12 cellular contexts compared by ENCODE assay signal in the genomic region with DNA sequence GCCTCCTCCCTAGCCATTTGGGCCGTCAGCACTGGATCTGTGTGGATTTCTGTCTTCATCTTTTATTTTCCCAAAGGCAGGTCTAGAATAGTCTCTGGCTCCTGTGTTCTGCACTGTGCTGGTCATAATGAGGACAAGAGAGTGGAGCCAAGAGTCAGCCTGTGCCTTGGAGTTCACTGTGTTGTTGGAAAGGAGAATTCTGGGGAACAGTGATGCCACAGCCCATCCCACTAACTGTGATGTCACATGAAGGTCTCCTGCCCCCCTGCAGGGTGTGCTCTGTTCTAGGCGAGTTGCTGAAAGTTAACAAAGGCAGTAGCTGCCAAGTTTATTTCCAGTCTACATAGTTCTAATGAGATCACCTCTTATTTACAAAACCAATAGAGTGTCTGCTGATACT.
A peak's percentile ranks its signal among the peaks of the same experiment; 100 is the strongest.
DNase-seq lines count a peak whose midpoint lies in the region; ATAC-seq and TF ChIP-seq lines count a peak whose summit lies in the region.
"Had no signal": no experiment of that assay in that cellular context is flagged by ENCODE, and none has a peak within 500 bp of the region (broad histone marks: within the 10 kb centered on the region; RNA-seq: fewer than 3 reads in every experiment).

No MANE protein-coding gene starts in this region.

- no peak for ATAC-seq in HG03135 (IDR thresholded peaks at IDR 0.05; ENCODE audit: unreplicated experiment)
- ATAC-seq: stimulated activated naive CD8-positive, alpha-beta T cell treated with anti-CD3 and anti-CD28 coated beads, Interleukin-15, amount 100 ng/mL, for 72 hours; T-helper 17 cell had no signal

- H3K36me3 Mint-ChIP-seq in MCF 10A (ENCODE audit: insufficient read depth, unreplicated experiment): peaks cover 11% of the 10 kb centered on the region
- no peaks in the 10 kb centered on the region for H3K36me3 Mint-ChIP-seq in activated naive CD4-positive, alpha-beta T cell treated with anti-CD3 and anti-CD28 coated beads, Interleukin-2, amount 10 ng/mL, durations not matched to agents 7 days and 5 days

- peaks cover 0 to 5% of the 10 kb centered on the region in 2 experiments; a peak in 1 of 3 replicates for H3K36me3 ChIP-seq in HEK293 (ENCODE audit: control insufficient read depth in 2 of 2, insufficient read depth in 1 of 2, low read length in 2 of 2)
- no peaks in the 10 kb centered on the region for H3K36me3 ChIP-seq in right atrium auricular region
- H3K36me3 ChIP-seq in suprapubic skin: no peaks in the 10 kb centered on the region

- H3K4me3 Mint-ChIP-seq in MCF 10A (ENCODE audit: unreplicated experiment): no peak overlapping the region
- no peak overlapping the region for H3K4me3 Mint-ChIP-seq in activated naive CD4-positive, alpha-beta T cell treated with anti-CD3 and anti-CD28 coated beads, Interleukin-2, amount 10 ng/mL, durations not matched to agents 7 days and 5 days
- H3K4me3 Mint-ChIP-seq: stimulated activated naive CD8-positive, alpha-beta T cell treated with anti-CD3 and anti-CD28 coated beads, Interleukin-15, amount 100 ng/mL, for 72 hours; T-helper 17 cell had no signal

- H3K27me3 Mint-ChIP-seq in MCF 10A (ENCODE audit: insufficient read depth, unreplicated experiment): no peaks in the 10 kb centered on the region
- H3K27me3 Mint-ChIP-seq in activated naive CD4-positive, alpha-beta T cell treated with anti-CD3 and anti-CD28 coated beads, Interleukin-2, amount 10 ng/mL, durations not matched to agents 7 days and 5 days: no peaks in the 10 kb centered on the region

- H3K27me3 ChIP-seq in right atrium auricular region: no peaks in the 10 kb centered on the region
- no peaks in the 10 kb centered on the region for H3K27me3 ChIP-seq in suprapubic skin

- H3K4me1 Mint-ChIP-seq in MCF 10A (ENCODE audit: insufficient read depth, unreplicated experiment): peaks cover 20% of the 10 kb centered on the region
- no peaks in the 10 kb centered on the region for H3K4me1 Mint-ChIP-seq in activated naive CD4-positive, alpha-beta T cell treated with anti-CD3 and anti-CD28 coated beads, Interleukin-2, amount 10 ng/mL, durations not matched to agents 7 days and 5 days
- H3K4me1 Mint-ChIP-seq: stimulated activated naive CD8-positive, alpha-beta T cell treated with anti-CD3 and anti-CD28 coated beads, Interleukin-15, amount 100 ng/mL, for 72 hours had no signal

- intact Hi-C loops in MCF 10A (cut with micrococcal nuclease): loop anchor here (2.0 kb wide), 1 partner anchor 177 kb away; no protein-coding TSS in a partner anchor

- no TSS peak for BruUV-seq in MCF 10A (replicated peaks; lab: Mats Ljungman, UMichigan)

- no peak for TF ChIP-seq POLR2A in suprapubic skin (IDR thresholded peaks at IDR 0.05)

- DNase-seq in MCF 10A (ENCODE audit: unreplicated experiment) (peak; percentile 16), right atrium auricular region (ENCODE audit: low spot score) (peak; percentile 64), suprapubic skin (ENCODE audit: low spot score in 2 of 2) (no peak), NCI-H1417 treated with DMSO at 0.1 percent for 48 hours (lab: John Stamatoyannopoulos, UW) (no peak), dermis blood vessel endothelial cell (no peak)
- no peak for DNase-seq in activated naive CD4-positive, alpha-beta T cell treated with anti-CD3 and anti-CD28 coated beads, Interleukin-2, amount 10 ng/mL, durations not matched to agents 7 days and 5 days
- DNase-seq: activated T-cell treated with anti-CD3 and anti-CD28 coated beads for 4 hours; stimulated activated CD4-positive, alpha-beta T cell treated with anti-CD3 and anti-CD28 coated beads, Interleukin-15, amount 100 ng/mL, for 24 hours; stimulated activated naive CD8-positive, alpha-beta T cell treated with anti-CD3 and anti-CD28 coated beads, Interleukin-15, amount 100 ng/mL, for 72 hours; T-helper 17 cell had no signal

- TF ChIP-seq CTCF in HEK293 (tag by site-specific recombination; IDR thresholded peaks at IDR 0.05) (no peak), MCF 10A (IDR thresholded peaks at IDR 0.05; ENCODE audit: unreplicated experiment) (no peak), right atrium auricular region (IDR thresholded peaks at IDR 0.05) (no peak), suprapubic skin (IDR thresholded peaks at IDR 0.05) (no peak)

- H3K4me3 ChIP-seq in HEK293 (ENCODE audit: low read depth, low read length) (no peak overlapping the region), right atrium auricular region (no peak overlapping the region), suprapubic skin (no peak overlapping the region)

- peak overlapping the region; percentile 71 for H3K27ac Mint-ChIP-seq in MCF 10A (ENCODE audit: low read depth, unreplicated experiment)
- H3K27ac Mint-ChIP-seq in activated naive CD4-positive, alpha-beta T cell treated with anti-CD3 and anti-CD28 coated beads, Interleukin-2, amount 10 ng/mL, durations not matched to agents 7 days and 5 days: no peak overlapping the region
- H3K27ac Mint-ChIP-seq: stimulated activated naive CD8-positive, alpha-beta T cell treated with anti-CD3 and anti-CD28 coated beads, Interleukin-15, amount 100 ng/mL, for 72 hours; T-helper 17 cell had no signal

- POLR2A ChIA-PET in HEK293 (lab: Yijun Ruan, JAX): no interaction called here
- POLR2A ChIA-PET in MCF 10A (lab: Yijun Ruan, JAX): no interaction called here

- H3K4me1 ChIP-seq in HEK293 (ENCODE audit: control insufficient read depth, insufficient read depth, low read length): no peaks in the 10 kb centered on the region
- peaks cover 0 to 13% of the 10 kb centered on the region in 2 donors for H3K4me1 ChIP-seq in right atrium auricular region
- peaks cover 12% of the 10 kb centered on the region for H3K4me1 ChIP-seq in suprapubic skin

- TF ChIP-seq EP300 in suprapubic skin (IDR thresholded peaks at IDR 0.05): no peak

- H3K9me3 Mint-ChIP-seq in MCF 10A (ENCODE audit: unreplicated experiment): no peaks in the 10 kb centered on the region
- no peaks in the 10 kb centered on the region for H3K9me3 Mint-ChIP-seq in activated naive CD4-positive, alpha-beta T cell treated with anti-CD3 and anti-CD28 coated beads, Interleukin-2, amount 10 ng/mL, durations not matched to agents 7 days and 5 days

- H3K9me3 ChIP-seq in HEK293 (ENCODE audit: control insufficient read depth, insufficient read depth, low read depth, low read length) (no peaks in the 10 kb centered on the region), right atrium auricular region (no peaks in the 10 kb centered on the region), suprapubic skin (no peaks in the 10 kb centered on the region)

- 39% methylated on average over 2 of the region's 2 CpGs for WGBS in suprapubic skin

- H3K27ac ChIP-seq in HEK293 (ENCODE audit: extremely low read depth, low read depth, low read length) (no peak overlapping the region), right atrium auricular region (peak overlapping the region; percentile 64 to 80), suprapubic skin (peak overlapping the region; percentile 69)

- CTCF ChIA-PET in HEK293 (lab: Yijun Ruan, JAX): no interaction called here
- CTCF ChIA-PET in MCF 10A (lab: Yijun Ruan, JAX): interaction anchor here (0.6 to 1.7 kb wide), 2 partner anchors 9 to 280 kb away, joined by 3 to 7 read pairs; no protein-coding TSS in a partner anchor
- CTCF ChIA-PET in activated naive CD4-positive, alpha-beta T cell treated with anti-CD3 and anti-CD28 coated beads, Interleukin-2, amount 10 ng/mL, durations not matched to agents 7 days and 5 days (lab: Charles Lee): no interaction called here

TF ChIP-seq in HEK293, 187 proteins besides CTCF, POLR2A, EP300 and RAD21:
- TF ChIP-seq ZBTB17 (tag by site-specific recombination; IDR thresholded peaks at IDR 0.05): no peak
- TF ChIP-seq GLIS1 (tag by site-specific recombination; IDR thresholded peaks at IDR 0.05): peak; percentile 34; the same call in 1 of the 2 replicates
- TF ChIP-seq ZNF324 (tag by site-specific recombination; IDR thresholded peaks at IDR 0.05): no peak
- TF ChIP-seq, protein P1, sequence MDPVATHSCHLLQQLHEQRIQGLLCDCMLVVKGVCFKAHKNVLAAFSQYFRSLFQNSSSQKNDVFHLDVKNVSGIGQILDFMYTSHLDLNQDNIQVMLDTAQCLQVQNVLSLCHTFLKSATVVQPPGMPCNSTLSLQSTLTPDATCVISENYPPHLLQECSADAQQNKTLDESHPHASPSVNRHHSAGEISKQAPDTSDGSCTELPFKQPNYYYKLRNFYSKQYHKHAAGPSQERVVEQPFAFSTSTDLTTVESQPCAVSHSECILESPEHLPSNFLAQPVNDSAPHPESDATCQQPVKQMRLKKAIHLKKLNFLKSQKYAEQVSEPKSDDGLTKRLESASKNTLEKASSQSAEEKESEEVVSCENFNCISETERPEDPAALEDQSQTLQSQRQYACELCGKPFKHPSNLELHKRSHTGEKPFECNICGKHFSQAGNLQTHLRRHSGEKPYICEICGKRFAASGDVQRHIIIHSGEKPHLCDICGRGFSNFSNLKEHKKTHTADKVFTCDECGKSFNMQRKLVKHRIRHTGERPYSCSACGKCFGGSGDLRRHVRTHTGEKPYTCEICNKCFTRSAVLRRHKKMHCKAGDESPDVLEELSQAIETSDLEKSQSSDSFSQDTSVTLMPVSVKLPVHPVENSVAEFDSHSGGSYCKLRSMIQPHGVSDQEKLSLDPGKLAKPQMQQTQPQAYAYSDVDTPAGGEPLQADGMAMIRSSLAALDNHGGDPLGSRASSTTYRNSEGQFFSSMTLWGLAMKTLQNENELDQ (tag by site-specific recombination; IDR thresholded peaks at IDR 0.05; ENCODE audit: low read depth): no peak
TF ChIP-seq in HEK293: peak in this region for 1.

Comparison
In these comparisons a context has a peak if more than half of its experiments do, and no peak if none do; other contexts are left out.
1. DNase-seq: peak in MCF 10A (single experiment) and right atrium auricular region (single experiment); none in suprapubic skin (0 of 2), NCI-H1417 treated with DMSO at 0.1 percent for 48 hours (single experiment), activated naive CD4-positive, alpha-beta T cell treated with anti-CD3 and anti-CD28 coated beads, Interleukin-2, amount 10 ng/mL, durations not matched to agents 7 days and 5 days (single experiment) and dermis blood vessel endothelial cell (single experiment).